19 cellular contexts compared by ENCODE assay signal in the genomic region with DNA sequence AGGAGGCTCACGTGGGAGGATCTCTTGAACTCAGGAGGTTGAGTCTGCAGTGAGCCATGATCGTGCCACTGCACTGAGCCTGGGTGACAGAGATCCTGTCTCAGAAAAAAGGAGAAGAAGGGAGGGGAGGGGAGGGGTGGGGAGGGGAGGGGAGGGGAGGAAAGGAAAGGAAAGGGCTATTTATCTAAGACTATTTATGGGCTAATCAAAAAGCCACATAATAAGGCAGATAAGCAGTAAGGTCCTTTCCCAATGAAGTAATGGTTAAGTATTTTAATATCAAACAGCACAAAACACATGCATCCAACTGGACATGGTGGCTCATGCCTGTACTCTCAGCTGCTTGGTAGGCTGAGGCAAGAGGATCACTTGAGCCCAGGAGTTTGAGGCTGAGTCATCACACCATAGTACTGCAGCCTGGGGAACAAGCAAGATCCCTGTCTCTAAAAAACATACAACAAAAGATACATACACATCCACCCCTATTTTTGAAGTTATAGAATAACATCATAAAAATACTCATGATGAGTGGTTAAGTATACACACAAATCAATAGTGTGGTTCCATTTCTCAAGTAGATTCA. TPM values are rescaled to one million over a fixed set of nuclear protein-coding genes. Genes with fewer than 3 reads are reported as not detected.
DNase-seq lines count a peak whose midpoint lies in the region; ATAC-seq, FAIRE-seq and TF ChIP-seq lines count a peak whose summit lies in the region.
"Had no signal": no experiment of that assay in that cellular context is flagged by ENCODE, and none has a peak within 500 bp of the region (broad histone marks: within the 10 kb centered on the region; RNA-seq: fewer than 3 reads in every experiment).

No MANE protein-coding gene starts in this region.

- H3K27ac ChIP-seq in HepG2 (ENCODE audit: extremely low read length, insufficient read depth, low read length) (no peak overlapping the region), right lobe of liver (no peak overlapping the region), PC-9 (no peak overlapping the region)
- H3K27ac ChIP-seq: spleen had no signal

- TF ChIP-seq POLR2A in HepG2 (IDR thresholded peaks at IDR 0.05; ENCODE audit: insufficient read depth in 1 of 2, low read depth in 2 of 2, low read length in 2 of 2): no peak
- no peak for TF ChIP-seq POLR2A in right lobe of liver (IDR thresholded peaks at IDR 0.05)

- no TSS peak for BruUV-seq in HepG2 (replicated peaks; lab: Mats Ljungman, UMichigan)
- BruUV-seq in PC-9 (replicated peaks; lab: Mats Ljungman, UMichigan): no TSS peak

- intact Hi-C loops in HepG2 (cut with micrococcal nuclease; ENCODE audit: unreplicated experiment) (no loop called here), right lobe of liver (cut with DNase I) (no loop called here), PC-9 (cut with micrococcal nuclease; ENCODE audit: unreplicated experiment) (no loop called here)

- H3K9me3 ChIP-seq in HepG2 (ENCODE audit: low read length) (no peaks in the 10 kb centered on the region), right lobe of liver (no peaks in the 10 kb centered on the region), PC-9 (ENCODE audit: insufficient read depth, low read depth) (no peaks in the 10 kb centered on the region)
- H3K9me3 ChIP-seq: spleen, transverse colon had no signal

- H4K20me1 ChIP-seq in HepG2 (ENCODE audit: insufficient read depth, low read length) (peaks cover 97% of the 10 kb centered on the region), PC-9 (ENCODE audit: insufficient read depth) (peaks cover 44% of the 10 kb centered on the region)

- no peak for FAIRE-seq in HepG2 (lab: Jason Lieb, UNC)
- FAIRE-seq: colon, RCC 7860 had no signal

- no peaks in the 10 kb centered on the region for H3K9me2 ChIP-seq in PC-9 (ENCODE audit: insufficient read depth)

- no peaks in the 10 kb centered on the region for H3K27me3 Mint-ChIP-seq in WTC11 (ENCODE audit: low read depth)
- peaks cover 10% of the 10 kb centered on the region for H3K27me3 Mint-ChIP-seq in activated naive CD8-positive, alpha-beta T cell treated with anti-CD3 and anti-CD28 coated beads, Interleukin-2, amount 50 U/mL, for 24 hours
- H3K27me3 Mint-ChIP-seq: IgD-negative memory B cell had no signal

- no peak for DNase-seq in HepG2 (ENCODE audit: low spot score)
- DNase-seq in right lobe of liver: no peak
- DNase-seq in WTC11 (ENCODE audit: low spot score): no peak
- peak; percentile 56 for DNase-seq in fibroblast of the aortic adventitia (ENCODE audit: low read depth)
- DNase-seq in activated naive CD8-positive, alpha-beta T cell treated with anti-CD3 and anti-CD28 coated beads, Interleukin-2, amount 50 U/mL, for 24 hours: no peak
- DNase-seq in PC-9: no peak
- DNase-seq: activated CD4-positive, alpha-beta memory T cell treated with anti-CD3 and anti-CD28 coated beads, Interleukin-2, amount 10 ng/mL, durations not matched to agents 7 days and 5 days; activated naive CD4-positive, alpha-beta T cell treated with anti-CD3 and anti-CD28 coated beads for 36 hours; head of caudate nucleus; NCI-H2029; spleen; T-helper 2 cell; transverse colon had no signal

- peaks cover 1 to 18% of the 10 kb centered on the region in 2 experiments; a peak in 3 of 5 replicates for H3K36me3 ChIP-seq in HepG2 (replicated peaks in 1 of 2; ENCODE audit: control insufficient read depth in 1 of 2, insufficient read depth in 2 of 2, low read length in 2 of 2)
- no peaks in the 10 kb centered on the region for H3K36me3 ChIP-seq in right lobe of liver
- H3K36me3 ChIP-seq in PC-9 (ENCODE audit: low read depth): peaks cover 31% of the 10 kb centered on the region
- H3K36me3 ChIP-seq: spleen, transverse colon had no signal

- H3K4me2 ChIP-seq in HepG2 (ENCODE audit: low read depth, low read length): no peak overlapping the region; the same call in 1 of the 2 replicates
- H3K4me2 ChIP-seq in PC-9: no peak overlapping the region

- in situ Hi-C loops in HepG2 (cut with HindIII; ENCODE audit: extremely low pct_ligation_motif_present, low pct_unique_long_range_greater_than_20kb): loop anchor here (25.0 kb wide), 1 partner anchor 119 kb away; no protein-coding TSS in a partner anchor

- H2AFZ ChIP-seq in HepG2 (ENCODE audit: low read length): no peak overlapping the region
- H2AFZ ChIP-seq in PC-9: no peak overlapping the region

- TF ChIP-seq CTCF in HepG2 (CRISPR knock-in tag; IDR thresholded peaks at IDR 0.05): no peak
- TF ChIP-seq CTCF in right lobe of liver (IDR thresholded peaks at IDR 0.05): no peak
- no peak for TF ChIP-seq CTCF in WTC11 (IDR thresholded peaks at IDR 0.05)
- no peak for TF ChIP-seq CTCF in fibroblast of the aortic adventitia (IDR thresholded peaks at IDR 0.05; ENCODE audit: insufficient read depth, low read length)
- no peak for TF ChIP-seq CTCF in PC-9 (conservative IDR thresholded peaks at IDR 0.05)

- POLR2A ChIA-PET in HepG2 (lab: Yijun Ruan, JAX): no interaction called here
- POLR2A ChIA-PET in WTC11 (lab: Charles Lee): no interaction called here
- POLR2A ChIA-PET in PC-9 (lab: Charles Lee; ENCODE audit: unreplicated experiment): no interaction called here

- H3K79me2 ChIP-seq in HepG2 (ENCODE audit: insufficient read depth, low read length) (peaks cover 100% of the 10 kb centered on the region), PC-9 (ENCODE audit: low read depth) (peaks cover 99% of the 10 kb centered on the region)

- peak overlapping the region; percentile 83 for H3K27ac Mint-ChIP-seq in WTC11
- no peak overlapping the region for H3K27ac Mint-ChIP-seq in activated naive CD8-positive, alpha-beta T cell treated with anti-CD3 and anti-CD28 coated beads, Interleukin-2, amount 50 U/mL, for 24 hours
- H3K27ac Mint-ChIP-seq: activated CD4-positive, alpha-beta memory T cell treated with anti-CD3 and anti-CD28 coated beads, Interleukin-2, amount 10 ng/mL, durations not matched to agents 7 days and 5 days; activated naive CD4-positive, alpha-beta T cell treated with anti-CD3 and anti-CD28 coated beads for 36 hours; IgD-negative memory B cell had no signal

- H3K27me3 ChIP-seq in HepG2 (ENCODE audit: control insufficient read depth in 1 of 2, insufficient read depth in 2 of 2, low read length in 2 of 2) (no peaks in the 10 kb centered on the region), right lobe of liver (no peaks in the 10 kb centered on the region), PC-9 (ENCODE audit: insufficient read depth, low read depth) (no peaks in the 10 kb centered on the region)
- H3K27me3 ChIP-seq: spleen, transverse colon had no signal

- WGBS in HepG2 (ENCODE audit: low lambda C conversion rate): 98% methylated on average over 2 of the region's 2 CpGs
- WGBS in right lobe of liver (ENCODE audit: insufficient coverage, low coverage, low lambda C conversion rate, missing lambda C conversion rate): 80% methylated on average over 1 of the region's 2 CpGs

- peak overlapping the region; percentile 41 for H3K4me3 Mint-ChIP-seq in WTC11
- no peak overlapping the region for H3K4me3 Mint-ChIP-seq in activated naive CD8-positive, alpha-beta T cell treated with anti-CD3 and anti-CD28 coated beads, Interleukin-2, amount 50 U/mL, for 24 hours
- H3K4me3 Mint-ChIP-seq: activated CD4-positive, alpha-beta memory T cell treated with anti-CD3 and anti-CD28 coated beads, Interleukin-2, amount 10 ng/mL, durations not matched to agents 7 days and 5 days; activated naive CD4-positive, alpha-beta T cell treated with anti-CD3 and anti-CD28 coated beads for 36 hours had no signal

- ATAC-seq in HepG2: no peak; the same call in 2 of the 3 replicates
- no peak for ATAC-seq in right lobe of liver
- ATAC-seq in WTC11: peak; percentile 69
- ATAC-seq in activated naive CD8-positive, alpha-beta T cell treated with anti-CD3 and anti-CD28 coated beads, Interleukin-2, amount 50 U/mL, for 24 hours: no peak
- no peak for ATAC-seq in HG02870 (IDR thresholded peaks at IDR 0.05; ENCODE audit: unreplicated experiment)
- ATAC-seq in GM19035 (IDR thresholded peaks at IDR 0.05; ENCODE audit: unreplicated experiment): no peak
- ATAC-seq: left lobe of liver had no signal

- TF ChIP-seq EP300 in HepG2 (IDR thresholded peaks at IDR 0.05; ENCODE audit: low read depth in 2 of 2, low read length in 2 of 2): no peak
- no peak for TF ChIP-seq EP300 in HepG2 (CRISPR knock-in tag; IDR thresholded peaks at IDR 0.05; ENCODE audit: borderline replicate concordance)

- H3K4me1 ChIP-seq in HepG2 (ENCODE audit: insufficient read depth, low read length): peaks cover 67% of the 10 kb centered on the region
- peaks cover 0 to 20% (median 7%) of the 10 kb centered on the region in 4 donors for H3K4me1 ChIP-seq in right lobe of liver
- H3K4me1 ChIP-seq in PC-9 (replicated peaks; ENCODE audit: insufficient read depth): peaks cover 50% of the 10 kb centered on the region

- peaks cover 78% of the 10 kb centered on the region for H3K4me1 Mint-ChIP-seq in WTC11
- H3K4me1 Mint-ChIP-seq in activated naive CD8-positive, alpha-beta T cell treated with anti-CD3 and anti-CD28 coated beads, Interleukin-2, amount 50 U/mL, for 24 hours: no peaks in the 10 kb centered on the region
- H3K4me1 Mint-ChIP-seq: activated CD4-positive, alpha-beta memory T cell treated with anti-CD3 and anti-CD28 coated beads, Interleukin-2, amount 10 ng/mL, durations not matched to agents 7 days and 5 days had no signal

- CTCF ChIA-PET in HepG2 (lab: Yijun Ruan, JAX; ENCODE audit: low intra/inter-chr PET ratio, low total read pairs) (no interaction called here), WTC11 (lab: Charles Lee) (no interaction called here), PC-9 (lab: Charles Lee) (interaction anchor here (0.6 kb wide), 1 partner anchor 103 kb away, joined by 7 read pairs; no protein-coding TSS in a partner anchor)

- H3F3A ChIP-seq in PC-9 (ENCODE audit: insufficient read depth, low read depth): peaks cover 32% of the 10 kb centered on the region

- no peak for TF ChIP-seq RAD21 in HepG2 (CRISPR knock-in tag; IDR thresholded peaks at IDR 0.05)

- H3K4me3 ChIP-seq in HepG2 (replicated peaks in 1 of 3; ENCODE audit: insufficient read depth in 1 of 3, low read depth in 2 of 3, low read length in 3 of 3): no peak overlapping the region
- H3K4me3 ChIP-seq in right lobe of liver: no peak overlapping the region
- H3K4me3 ChIP-seq in fibroblast of the aortic adventitia (ENCODE audit: low read depth, low read length): no peak overlapping the region
- no peak overlapping the region for H3K4me3 ChIP-seq in PC-9
- H3K4me3 ChIP-seq: spleen, transverse colon had no signal

- no peaks in the 10 kb centered on the region for H3K36me3 Mint-ChIP-seq in WTC11
- no peaks in the 10 kb centered on the region for H3K36me3 Mint-ChIP-seq in activated naive CD8-positive, alpha-beta T cell treated with anti-CD3 and anti-CD28 coated beads, Interleukin-2, amount 50 U/mL, for 24 hours (ENCODE audit: low read depth)

- H3K9me3 Mint-ChIP-seq in WTC11: no peaks in the 10 kb centered on the region
- H3K9me3 Mint-ChIP-seq in activated naive CD8-positive, alpha-beta T cell treated with anti-CD3 and anti-CD28 coated beads, Interleukin-2, amount 50 U/mL, for 24 hours: no peaks in the 10 kb centered on the region
- H3K9me3 Mint-ChIP-seq: activated CD4-positive, alpha-beta memory T cell treated with anti-CD3 and anti-CD28 coated beads, Interleukin-2, amount 10 ng/mL, durations not matched to agents 7 days and 5 days; activated naive CD4-positive, alpha-beta T cell treated with anti-CD3 and anti-CD28 coated beads for 36 hours; IgD-negative memory B cell had no signal

- no peak overlapping the region for H3K9ac ChIP-seq in HepG2 (ENCODE audit: insufficient read depth, low read depth, low read length)

RNA-seq across cellular contexts. Expression of a gene that starts 9.7 kb away (rescaled TPM):
- total RNA-seq in HepG2 (2016; rRNA removed; fragmentation: Illumina TruSeq; extraction: Trizol) (36.1 and 37.4 TPM in 2 replicates), right lobe of liver (10 to 100 TPM; 25.0 to 62.3 (median 28.9) TPM), WTC11 (2021) (397 to 512 TPM (median 493 TPM) in 3 replicates), fibroblast of the aortic adventitia (ENCODE audit: low replicate concordance) (15.0 and 57.6 TPM in 2 replicates), PC-9 (2021) (204 and 361 TPM in 2 replicates)
- total RNA-seq in HepG2 (2016; cell fraction: cytosol; rRNA removed; fragmentation: Illumina TruSeq; extraction: Trizol; ENCODE audit: low read depth): 11.2 and 13.0 TPM in 2 replicates
- 37.3 and 40.1 TPM in 2 replicates for total RNA-seq in HepG2 (2016; cell fraction: insoluble cytoplasmic fraction; rRNA removed; fragmentation: Illumina TruSeq; extraction: Trizol)
- 14.1 and 16.8 TPM in 2 replicates for total RNA-seq in HepG2 (2016; cell fraction: membrane; rRNA removed; fragmentation: Illumina TruSeq; extraction: Trizol)
- 46.8 and 49.1 TPM in 2 replicates for total RNA-seq in HepG2 (2016; cell fraction: nucleus; rRNA removed; fragmentation: Illumina TruSeq; extraction: Trizol)
- 23.1 and 29.1 TPM in 2 replicates for polyA plus RNA-seq in HepG2 (2011; rRNA removed)
- 7.1 and 8.4 TPM in 2 replicates for polyA plus RNA-seq in HepG2 (2011; cell fraction: cytosol; rRNA removed)
- 36.4 and 41.9 TPM in 2 replicates for polyA plus RNA-seq in HepG2 (2011; cell fraction: nucleus; rRNA removed)
- 58.2 and 68.4 TPM in 2 replicates for polyA plus RNA-seq in HepG2 (2012)
- polyA plus RNA-seq in HepG2 (2016; cell fraction: cytosol; fragmentation: Illumina TruSeq; extraction: Trizol; ENCODE audit: low read depth): 6.8 and 7.8 TPM in 2 replicates
- 33.4 and 33.7 TPM in 2 replicates for polyA plus RNA-seq in HepG2 (2016; cell fraction: insoluble cytoplasmic fraction; fragmentation: Illumina TruSeq; extraction: Trizol; ENCODE audit: low read depth)
- 11.0 and 13.3 TPM in 2 replicates for polyA plus RNA-seq in HepG2 (2016; cell fraction: membrane; fragmentation: Illumina TruSeq; extraction: Trizol; ENCODE audit: low read depth)
- polyA plus RNA-seq in HepG2 (2016; cell fraction: nucleus; fragmentation: Illumina TruSeq; extraction: Trizol; ENCODE audit: insufficient read depth, low read depth): 75.9 and 78.0 TPM in 2 replicates
- polyA minus RNA-seq in HepG2 (2011; rRNA and poly(A)+ RNA removed; ENCODE audit: low replicate concordance): 13.7 and 19.1 TPM in 2 replicates
- 17.4 and 18.3 TPM in 2 replicates for polyA minus RNA-seq in HepG2 (2011; cell fraction: cytosol; rRNA and poly(A)+ RNA removed)
- polyA minus RNA-seq in HepG2 (2011; cell fraction: nucleus; rRNA and poly(A)+ RNA removed): 162 and 198 TPM in 2 replicates
